In genomic region chr2:46430413-46430812, GRCh38 we compare ENCODE assay signal across 24 cellular contexts. TPM values are rescaled to one million over a fixed set of nuclear protein-coding genes. Genes with fewer than 3 reads are reported as not detected.
DNase-seq lines count a peak whose midpoint lies in the region; ATAC-seq, FAIRE-seq and TF ChIP-seq lines count a peak whose summit lies in the region.
"Had no signal": no experiment of that assay in that cellular context is flagged by ENCODE, and none has a peak within 500 bp of the region (broad histone marks: within the 10 kb centered on the region; RNA-seq: fewer than 3 reads in every experiment).

No MANE protein-coding gene starts in this region.

- no peaks in the 10 kb centered on the region for H3K27me3 ChIP-seq in bronchial epithelial cell (ENCODE audit: control insufficient read depth, insufficient read depth, low read length)
- H3K27me3 ChIP-seq: BLaER1 treated with 17β-estradiol and CSF1 and Interleukin-3, amounts not matched to agents 10 nM and 100 nM had no signal

- peaks cover 17% of the 10 kb centered on the region for H3K9me3 ChIP-seq in KOPT-K1 (ENCODE audit: insufficient read depth, low read length, poor library complexity, severe bottlenecking)
- H3K9me3 ChIP-seq: A549, Caco-2 had no signal

- peaks cover 6% of the 10 kb centered on the region for H3K9me3 Mint-ChIP-seq in activated T-helper 2 cell treated with anti-CD3 and anti-CD28 coated beads, Interferon-gamma antibody, Interleukin-2, Interleukin-4, amounts not matched to agents 10 μg/mL and 5 μg/mL and 100 μg/mL, durations not matched to agents 14 hours and 24 hours and 36 hours

- H3K27ac ChIP-seq in KOPT-K1 (ENCODE audit: low read depth, low read length, poor library complexity, severe bottlenecking): peak overlapping the region; percentile 72
- H3K27ac ChIP-seq: 22Rv1; A549; BLaER1 treated with 17β-estradiol and CSF1 and Interleukin-3, amounts not matched to agents 10 nM and 100 nM; C4-2B had no signal

- intact Hi-C loops in activated T-helper 2 cell treated with anti-CD3 and anti-CD28 coated beads, Interferon-gamma antibody, Interleukin-2, Interleukin-4, amounts not matched to agents 10 μg/mL and 5 μg/mL and 100 μg/mL, durations not matched to agents 14 hours and 24 hours and 36 hours (cut with micrococcal nuclease): no loop called here

- no peak for TF ChIP-seq CTCF in bronchial epithelial cell (IDR thresholded peaks at IDR 0.05; ENCODE audit: insufficient read depth, low read length, severe bottlenecking)

- no peaks in the 10 kb centered on the region for H3K36me3 ChIP-seq in KOPT-K1 (ENCODE audit: insufficient read depth, low read length)
- H3K36me3 ChIP-seq in bronchial epithelial cell (ENCODE audit: control insufficient read depth, insufficient read depth, low read length): no peaks in the 10 kb centered on the region
- H3K36me3 ChIP-seq: BLaER1 treated with 17β-estradiol and CSF1 and Interleukin-3, amounts not matched to agents 10 nM and 100 nM had no signal

- peaks cover 58% of the 10 kb centered on the region for H3K4me1 Mint-ChIP-seq in activated T-helper 2 cell treated with anti-CD3 and anti-CD28 coated beads, Interferon-gamma antibody, Interleukin-2, Interleukin-4, amounts not matched to agents 10 μg/mL and 5 μg/mL and 100 μg/mL, durations not matched to agents 14 hours and 24 hours and 36 hours (ENCODE audit: low read depth)
- H3K4me1 Mint-ChIP-seq: B cell had no signal

- no peak overlapping the region for H3K4me3 Mint-ChIP-seq in activated T-helper 2 cell treated with anti-CD3 and anti-CD28 coated beads, Interferon-gamma antibody, Interleukin-2, Interleukin-4, amounts not matched to agents 10 μg/mL and 5 μg/mL and 100 μg/mL, durations not matched to agents 14 hours and 24 hours and 36 hours (ENCODE audit: low read depth)
- H3K4me3 Mint-ChIP-seq: B cell; CD4-positive, alpha-beta T cell had no signal

- no peaks in the 10 kb centered on the region for H3K27me3 Mint-ChIP-seq in activated T-helper 2 cell treated with anti-CD3 and anti-CD28 coated beads, Interferon-gamma antibody, Interleukin-2, Interleukin-4, amounts not matched to agents 10 μg/mL and 5 μg/mL and 100 μg/mL, durations not matched to agents 14 hours and 24 hours and 36 hours (ENCODE audit: low read depth)
- H3K27me3 Mint-ChIP-seq: CD4-positive, alpha-beta T cell had no signal

- H3K4me3 ChIP-seq in bronchial epithelial cell (ENCODE audit: low read depth, low read length): no peak overlapping the region
- H3K4me3 ChIP-seq: A549; BLaER1 treated with 17β-estradiol and CSF1 and Interleukin-3, amounts not matched to agents 10 nM and 100 nM had no signal

- no peak for ATAC-seq in HG02571 (IDR thresholded peaks at IDR 0.05; ENCODE audit: unreplicated experiment)
- ATAC-seq in GM18498 (IDR thresholded peaks at IDR 0.05; ENCODE audit: unreplicated experiment): no peak

- H3K27ac Mint-ChIP-seq in activated T-helper 2 cell treated with anti-CD3 and anti-CD28 coated beads, Interferon-gamma antibody, Interleukin-2, Interleukin-4, amounts not matched to agents 10 μg/mL and 5 μg/mL and 100 μg/mL, durations not matched to agents 14 hours and 24 hours and 36 hours: peak overlapping the region; percentile 39
- H3K27ac Mint-ChIP-seq: B cell; CD4-positive, alpha-beta T cell had no signal

- FAIRE-seq in bronchial epithelial cell (lab: Jason Lieb, UNC): no peak
- FAIRE-seq: D721Med, G401.6, GM12891 had no signal

- H3K36me3 Mint-ChIP-seq in activated T-helper 2 cell treated with anti-CD3 and anti-CD28 coated beads, Interferon-gamma antibody, Interleukin-2, Interleukin-4, amounts not matched to agents 10 μg/mL and 5 μg/mL and 100 μg/mL, durations not matched to agents 14 hours and 24 hours and 36 hours (ENCODE audit: low read depth): peaks cover 8% of the 10 kb centered on the region
- H3K36me3 Mint-ChIP-seq: CD8-positive, alpha-beta T cell had no signal

- DNase-seq in NCI-H526 (lab: John Stamatoyannopoulos, UW) (peak; percentile 11 to 45), bronchial epithelial cell (ENCODE audit: low read depth) (peak; percentile 55), NCI-H2029 (lab: John Stamatoyannopoulos, UW) (no peak)
- no peak for DNase-seq in activated T-helper 2 cell treated with anti-CD3 and anti-CD28 coated beads, Interferon-gamma antibody, Interleukin-2, Interleukin-4, amounts not matched to agents 10 μg/mL and 5 μg/mL and 100 μg/mL, durations not matched to agents 14 hours and 24 hours and 36 hours (ENCODE audit: low spot score)
- DNase-seq in stimulated activated CD4-positive, alpha-beta T cell treated with anti-CD3 and anti-CD28 coated beads, Interleukin-15, amount 100 ng/mL, for 24 hours: no peak
- DNase-seq: AML-193; Caco-2; Calu3; CD4-positive, alpha-beta T cell; CD8-positive, alpha-beta T cell; DMS79 treated with DMSO at 0.1 percent for 48 hours; GF-D8 had no signal

RNA-seq across cellular contexts. Expression of gene TMEM247, which starts 49.0 kb away (rescaled TPM):
- total RNA-seq in activated T-helper 2 cell treated with anti-CD3 and anti-CD28 coated beads, Interferon-gamma antibody, Interleukin-2, Interleukin-4, amounts not matched to agents 10 μg/mL and 5 μg/mL and 100 μg/mL, durations not matched to agents 14 hours and 24 hours and 36 hours: not detected in 2 replicates
- not detected in 2 replicates for total RNA-seq in bronchial epithelial cell
- total RNA-seq: A172; B cell; Caco-2; Calu3; CD4-positive, alpha-beta T cell; CD8-positive, alpha-beta T cell had no signal

Comparison
In these comparisons a context has a peak if more than half of its experiments do, and no peak if none do; other contexts are left out.
1. DNase-seq: peak in NCI-H526 (2 of 2) and bronchial epithelial cell (single experiment); none in activated T-helper 2 cell treated with anti-CD3 and anti-CD28 coated beads, Interferon-gamma antibody, Interleukin-2, Interleukin-4, amounts not matched to agents 10 μg/mL and 5 μg/mL and 100 μg/mL, durations not matched to agents 14 hours and 24 hours and 36 hours (single experiment), NCI-H2029 (single experiment) and stimulated activated CD4-positive, alpha-beta T cell treated with anti-CD3 and anti-CD28 coated beads, Interleukin-15, amount 100 ng/mL, for 24 hours (single experiment).